1 cellular context compared by ENCODE assay signal in the genomic region with DNA sequence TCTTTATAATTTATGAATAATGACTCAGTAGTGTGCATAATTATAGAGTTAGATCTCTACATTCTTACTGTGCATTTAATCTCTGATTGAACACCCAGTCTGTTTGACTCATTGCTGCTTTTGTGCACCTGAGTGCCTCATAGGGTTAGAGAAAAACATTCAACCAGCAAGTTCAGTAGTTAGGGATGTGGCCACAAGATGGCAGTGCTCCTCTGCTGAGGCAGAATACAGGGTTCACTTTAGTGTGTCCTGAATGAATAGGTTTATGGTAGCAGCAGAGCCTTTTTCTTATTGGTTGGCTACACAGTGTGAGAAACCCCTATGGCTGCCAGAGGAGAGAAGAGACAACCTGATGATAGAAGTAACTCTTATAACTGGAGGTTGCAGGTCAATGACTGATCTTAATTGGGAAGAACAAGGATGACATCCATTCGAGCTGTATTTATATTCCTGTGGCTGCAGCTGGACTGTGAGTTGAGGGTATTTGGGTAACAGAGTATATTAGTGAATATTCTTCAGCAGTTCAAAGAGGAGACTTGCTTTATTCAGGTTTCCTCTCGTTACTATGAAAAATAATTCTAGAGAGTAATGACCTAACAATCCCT.
TF ChIP-seq lines count a peak whose summit lies in the region.

No MANE protein-coding gene starts in this region.

TF ChIP-seq in K562, 482 proteins besides CTCF, POLR2A, EP300 and RAD21 (continued from another document):
- TF ChIP-seq SNAPC5 (CRISPR knock-in tag; IDR thresholded peaks at IDR 0.05) = no peak
TF ChIP-seq in K562: peak in this region for 0.
